32 cellular contexts compared by ENCODE assay signal in genomic region chr18:21406111-21406510, GRCh38.
DNase-seq lines count a peak whose midpoint lies in the region; ATAC-seq, FAIRE-seq and TF ChIP-seq lines count a peak whose summit lies in the region.
"Had no signal": no experiment of that assay in that cellular context is flagged by ENCODE, and none has a peak within 500 bp of the region (broad histone marks: within the 10 kb centered on the region; RNA-seq: fewer than 3 reads in every experiment).

No MANE protein-coding gene starts in this region.

- CTCF ChIA-PET in endothelial cell of umbilical vein (lab: Charles Lee), result no interaction called here

- no peaks in the 10 kb centered on the region for H4K20me1 ChIP-seq in endothelial cell of umbilical vein (replicated peaks; ENCODE audit: control insufficient read depth, extremely low read depth, insufficient read depth, low read length)
- H4K20me1 ChIP-seq: BLaER1 had no signal

- no peaks in the 10 kb centered on the region for H3K36me3 ChIP-seq in endothelial cell of umbilical vein (ENCODE audit: control insufficient read depth in 2 of 2, extremely low read depth in 1 of 2, insufficient read depth in 2 of 2, low read length in 2 of 2)
- H3K36me3 ChIP-seq in trophoblast cell (ENCODE audit: control insufficient read depth in 1 of 2, insufficient read depth in 2 of 2, low read length in 2 of 2), result peaks cover 8 to 12% of the 10 kb centered on the region in 2 experiments
- H3K36me3 ChIP-seq: BLaER1 had no signal

- H3K4me3 ChIP-seq in endothelial cell of umbilical vein (replicated peaks in 1 of 3; ENCODE audit: insufficient read depth in 1 of 3, low read depth in 1 of 3, low read length in 3 of 3), result no peak overlapping the region
- H3K4me3 ChIP-seq in trophoblast cell (ENCODE audit: low read depth, low read length), result no peak overlapping the region
- H3K4me3 ChIP-seq: BLaER1 had no signal

- H3K79me2 ChIP-seq in endothelial cell of umbilical vein (ENCODE audit: control insufficient read depth, insufficient read depth, low read length) (no peaks in the 10 kb centered on the region), trophoblast cell (ENCODE audit: control insufficient read depth, insufficient read depth, low read length, poor library complexity) (no peaks in the 10 kb centered on the region)

- H3K27ac ChIP-seq in endothelial cell of umbilical vein (ENCODE audit: insufficient read depth, low read depth, low read length) (no peak overlapping the region), trophoblast cell (ENCODE audit: low read depth, low read length) (no peak overlapping the region)
- H3K27ac ChIP-seq: BLaER1, epithelial cell of prostate had no signal

- H2BK5ac ChIP-seq in trophoblast cell (ENCODE audit: low read depth, low read length, poor library complexity), result no peak overlapping the region

- POLR2A ChIA-PET in endothelial cell of umbilical vein (lab: Charles Lee), result no interaction called here

- no CpG with 5 or more reads among the region's 3 CpGs for WGBS in trophoblast cell (ENCODE audit: extremely low coverage, insufficient coverage, insufficient read length)

- TF ChIP-seq CTCF in endothelial cell of umbilical vein (IDR thresholded peaks at IDR 0.05; ENCODE audit: extremely low read depth in 1 of 2, insufficient read depth in 1 of 2, low read depth in 1 of 2, low read length in 2 of 2), result no peak

- H2BK120ac ChIP-seq in trophoblast cell (ENCODE audit: insufficient read depth, low read length, poor library complexity), result no peak overlapping the region

- no peaks in the 10 kb centered on the region for H3K9me1 ChIP-seq in endothelial cell of umbilical vein (replicated peaks; ENCODE audit: control insufficient read depth, extremely low read depth, insufficient read depth, low read length)

- no peak overlapping the region for H2BK12ac ChIP-seq in trophoblast cell (ENCODE audit: low read length)

- no peak overlapping the region for H3K18ac ChIP-seq in trophoblast cell (ENCODE audit: low read length)

- intact Hi-C loops in endothelial cell of umbilical vein (cut with micrococcal nuclease), result no loop called here

- no peak overlapping the region for H3K23ac ChIP-seq in trophoblast cell (ENCODE audit: low read length)

- H3K4ac ChIP-seq in trophoblast cell (ENCODE audit: low read depth, low read length), result no peak overlapping the region

- H3K27me3 ChIP-seq in endothelial cell of umbilical vein (ENCODE audit: control insufficient read depth in 2 of 2, insufficient read depth in 2 of 2, low read length in 2 of 2), result peaks cover 1 to 2% of the 10 kb centered on the region in 2 experiments
- H3K27me3 ChIP-seq in trophoblast cell (ENCODE audit: insufficient read depth, low read length), result no peaks in the 10 kb centered on the region
- H3K27me3 ChIP-seq: BLaER1 had no signal

- peak; percentile 18 for FAIRE-seq in endothelial cell of umbilical vein (lab: Jason Lieb, UNC)
- FAIRE-seq: colon, G401.6 had no signal

- no TSS peak for BruUV-seq in endothelial cell of umbilical vein (replicated peaks; lab: Mats Ljungman, UMichigan)

- no peak overlapping the region for H4K91ac ChIP-seq in trophoblast cell (ENCODE audit: low read depth, low read length)

- H3K9me3 ChIP-seq in endothelial cell of umbilical vein (replicated peaks; ENCODE audit: control insufficient read depth, insufficient read depth, low read length) (no peaks in the 10 kb centered on the region), trophoblast cell (ENCODE audit: insufficient read depth, low read depth, low read length) (no peaks in the 10 kb centered on the region)
- H3K9me3 ChIP-seq: BLaER1 had no signal

- H3K4me2 ChIP-seq in endothelial cell of umbilical vein (ENCODE audit: insufficient read depth, low read length) (no peak overlapping the region), trophoblast cell (ENCODE audit: low read length) (no peak overlapping the region)
- H3K4me2 ChIP-seq: BLaER1 had no signal

- dilution Hi-C loops in endothelial cell of umbilical vein (cut with MboI; ENCODE audit: extremely low pct_ligation_motif_present, low sequenced_read_pairs), result no loop called here

- H4K12ac ChIP-seq in trophoblast cell (ENCODE audit: low read depth, low read length), result no peak overlapping the region

- no peak overlapping the region for H3K14ac ChIP-seq in trophoblast cell (ENCODE audit: low read length)

- H3K9ac ChIP-seq in endothelial cell of umbilical vein (replicated peaks; ENCODE audit: extremely low read depth, insufficient read depth, low read length), result no peak overlapping the region
- H3K9ac ChIP-seq in trophoblast cell (ENCODE audit: low read length), result no peak overlapping the region
- H3K9ac ChIP-seq: BLaER1 had no signal

- H4K8ac ChIP-seq in trophoblast cell (ENCODE audit: low read depth, low read length), result no peak overlapping the region

- no peak for TF ChIP-seq POLR2A in endothelial cell of umbilical vein (IDR thresholded peaks at IDR 0.05; ENCODE audit: low read depth, low read length)

- H3K4me1 ChIP-seq in endothelial cell of umbilical vein (ENCODE audit: control insufficient read depth, extremely low read depth, insufficient read depth, low read length), result no peaks in the 10 kb centered on the region
- H3K4me1 ChIP-seq in trophoblast cell (ENCODE audit: control insufficient read depth in 1 of 2, insufficient read depth in 2 of 2, low read length in 2 of 2), result peaks cover 3 to 6% of the 10 kb centered on the region in 2 experiments
- H3K4me1 ChIP-seq: BLaER1 had no signal

- ATAC-seq in HG03354 (IDR thresholded peaks at IDR 0.05; ENCODE audit: poor library complexity, severe bottlenecking, unreplicated experiment), result no peak
- ATAC-seq: activated CD8-positive, alpha-beta T cell treated with anti-CD3 and anti-CD28 coated beads for 36 hours; left ventricle myocardium superior; right cardiac atrium; stimulated activated naive CD8-positive, alpha-beta T cell treated with anti-CD3 and anti-CD28 coated beads, Interleukin-15, amount 100 ng/mL, for 72 hours had no signal

- H2AK5ac ChIP-seq in trophoblast cell (ENCODE audit: low read length), result no peak overlapping the region

- DNase-seq in EH (ENCODE audit: low read depth) (peak; percentile 45), M059J (ENCODE audit: low read depth) (peak; percentile 60), endothelial cell of umbilical vein (ENCODE audit: low read depth, low spot score) (no peak), myocyte (ENCODE audit: low read depth) (peak; percentile 7), NCI-H187 (lab: John Stamatoyannopoulos, UW) (no peak), trophoblast cell (no peak), HuH-7.5 (ENCODE audit: low spot score) (no peak)
- DNase-seq: ACHN; activated CD4-positive, alpha-beta T cell treated with anti-CD3 and anti-CD28 coated beads for 1 hour; activated CD8-positive, alpha-beta memory T cell treated with anti-CD3 and anti-CD28 coated beads, Interleukin-2, amount 50 U/mL, for 48 hours; activated CD8-positive, alpha-beta T cell treated with anti-CD3 and anti-CD28 coated beads for 36 hours; activated naive CD4-positive, alpha-beta T cell treated with anti-CD3 and anti-CD28 coated beads, Interleukin-2, amount 10 ng/mL, durations not matched to agents 7 days and 5 days; DMS153; effector CD4-positive, alpha-beta T cell; HCEC 1CT; head of caudate nucleus; islet precursor cell; left ventricle myocardium superior; MM.1S; naive B cell; NCI-H1417 treated with DMSO at 0.1 percent for 48 hours; NCI-H446 treated with DMSO at 0.1 percent for 48 hours; NCI-H82; right cardiac atrium; stimulated activated CD4-positive, alpha-beta T cell treated with anti-CD3 and anti-CD28 coated beads, Interleukin-1b, Interleukin-23, amount 100 ng/mL, for 48 hours; stimulated activated CD8-positive, alpha-beta memory T cell treated with anti-CD3 and anti-CD28 coated beads, Interleukin-4, amount 100 ng/mL, for 48 hours; stimulated activated naive CD8-positive, alpha-beta T cell treated with anti-CD3 and anti-CD28 coated beads, Interleukin-15, amount 100 ng/mL, for 72 hours had no signal

- H2AFZ ChIP-seq in endothelial cell of umbilical vein (ENCODE audit: low read depth, low read length) (no peak overlapping the region), trophoblast cell (ENCODE audit: insufficient read depth, low read length, poor library complexity) (no peak overlapping the region)

- H3K79me1 ChIP-seq in trophoblast cell (ENCODE audit: low read length), result peaks cover 4% of the 10 kb centered on the region

TF ChIP-seq in endothelial cell of umbilical vein, 7 proteins besides CTCF, POLR2A, EP300 and RAD21:
- TF ChIP-seq EZH2 (IDR thresholded peaks at IDR 0.05; ENCODE audit: borderline replicate concordance, low read depth, low read length, severe bottlenecking) (no peak), POLR2AphosphoS5 (IDR thresholded peaks at IDR 0.05; ENCODE audit: insufficient read depth, low read depth, low read length) (no peak), FOS (IDR thresholded peaks at IDR 0.05; ENCODE audit: borderline replicate concordance, insufficient read depth, low read length) (no peak), GATA2 (IDR thresholded peaks at IDR 0.05; ENCODE audit: insufficient read depth, insufficient read length, low read depth, low read length) (no peak), JUN (IDR thresholded peaks at IDR 0.05; ENCODE audit: borderline replicate concordance, insufficient read depth, insufficient read length, low read depth) (no peak), MYC (IDR thresholded peaks at IDR 0.05; ENCODE audit: low read depth, low read length) (no peak), MAX (IDR thresholded peaks at IDR 0.05; ENCODE audit: insufficient read depth, insufficient read length) (no peak)

Comparison
In these comparisons a context has a peak if more than half of its experiments do, and no peak if none do; other contexts are left out.
1. DNase-seq: peak in EH (single experiment), M059J (single experiment) and myocyte (single experiment); none in endothelial cell of umbilical vein (single experiment), NCI-H187 (0 of 2), trophoblast cell (0 of 2) and HuH-7.5 (single experiment).